8 cellular contexts compared by ENCODE assay signal in the genomic region with DNA sequence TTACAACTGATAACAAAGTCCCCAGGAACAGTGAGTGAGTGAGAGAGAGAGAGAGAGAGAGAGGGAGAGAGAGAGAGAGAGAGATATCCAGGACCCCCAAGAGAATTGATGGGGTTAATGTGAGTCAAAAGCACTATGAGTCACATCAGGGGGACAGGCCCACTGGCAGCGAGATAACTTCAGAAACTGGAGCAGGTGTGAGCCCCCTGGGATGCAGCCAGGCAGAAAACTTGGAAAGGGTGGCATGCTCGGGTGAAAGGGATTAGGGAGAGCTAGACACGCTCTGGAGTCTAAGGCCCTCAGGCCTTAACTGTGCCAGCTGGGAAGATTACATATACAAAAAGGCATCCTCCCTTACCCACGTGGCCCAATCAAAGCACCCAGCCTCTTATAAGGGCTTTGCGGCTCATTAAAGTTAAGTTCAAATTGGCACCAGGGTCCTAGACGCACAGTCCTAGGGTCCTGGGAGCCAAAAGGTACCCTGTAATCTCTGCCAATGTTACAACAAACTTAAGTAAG. TPM values are rescaled to one million over a fixed set of nuclear protein-coding genes. Genes with fewer than 3 reads are reported as not detected.
DNase-seq lines count a peak whose midpoint lies in the region; TF ChIP-seq lines count a peak whose summit lies in the region.

No MANE protein-coding gene starts in this region.

- H3K4me2 ChIP-seq in MM.1S (ENCODE audit: low read depth, low read length): peak overlapping the region; percentile 74

- intact Hi-C loops in activated CD4-positive, alpha-beta T cell treated with anti-CD3 and anti-CD28 coated beads, Interleukin-2, amount 10 ng/mL, durations not matched to agents 24 days and 14 days (cut with micrococcal nuclease): loop anchor here (2.0 kb wide), 1 partner anchor 15 kb away; no protein-coding TSS in a partner anchor

- peak overlapping the region; percentile 89 for H3K9ac ChIP-seq in MM.1S (ENCODE audit: low read length)

- peaks cover 2% of the 10 kb centered on the region for H3K36me3 Mint-ChIP-seq in activated CD4-positive, alpha-beta T cell treated with anti-CD3 and anti-CD28 coated beads, Interleukin-2, amount 10 ng/mL, durations not matched to agents 24 days and 14 days (ENCODE audit: low read depth)
- H3K36me3 Mint-ChIP-seq in nephron progenitor cell (ENCODE audit: low read depth): peaks cover 10% of the 10 kb centered on the region

- H3K4me1 ChIP-seq in MM.1S (ENCODE audit: low read length): no peaks in the 10 kb centered on the region

- no peaks in the 10 kb centered on the region for H4K20me1 ChIP-seq in MM.1S (ENCODE audit: insufficient read depth, low read length)

- no peak for TF ChIP-seq CTCF in MM.1S (IDR thresholded peaks at IDR 0.05; ENCODE audit: low read length)
- no peak for TF ChIP-seq CTCF in fibroblast of the aortic adventitia (IDR thresholded peaks at IDR 0.05; ENCODE audit: insufficient read depth, low read length)
- TF ChIP-seq CTCF in nephron progenitor cell (IDR thresholded peaks at IDR 0.05): no peak

- H3K27me3 Mint-ChIP-seq in activated CD4-positive, alpha-beta T cell treated with anti-CD3 and anti-CD28 coated beads, Interleukin-2, amount 10 ng/mL, durations not matched to agents 24 days and 14 days: no peaks in the 10 kb centered on the region
- H3K27me3 Mint-ChIP-seq in nephron progenitor cell (ENCODE audit: low read depth, poor library complexity): peaks cover 10% of the 10 kb centered on the region

- peak overlapping the region; percentile 93 for H3K4me3 Mint-ChIP-seq in activated CD4-positive, alpha-beta T cell treated with anti-CD3 and anti-CD28 coated beads, Interleukin-2, amount 10 ng/mL, durations not matched to agents 24 days and 14 days
- peak overlapping the region; percentile 86 for H3K4me3 Mint-ChIP-seq in nephron progenitor cell

- H2AFZ ChIP-seq in MM.1S (ENCODE audit: low read length): peak overlapping the region; percentile 61; the same call in 1 of the 2 replicates

- H3K4me1 Mint-ChIP-seq in activated CD4-positive, alpha-beta T cell treated with anti-CD3 and anti-CD28 coated beads, Interleukin-2, amount 10 ng/mL, durations not matched to agents 24 days and 14 days: peaks cover 21% of the 10 kb centered on the region
- peaks cover 15% of the 10 kb centered on the region for H3K4me1 Mint-ChIP-seq in nephron progenitor cell

- H3K9me2 ChIP-seq in MM.1S (replicated peaks; ENCODE audit: insufficient read depth, low read length): no peaks in the 10 kb centered on the region

- H3K27ac Mint-ChIP-seq in activated CD4-positive, alpha-beta T cell treated with anti-CD3 and anti-CD28 coated beads, Interleukin-2, amount 10 ng/mL, durations not matched to agents 24 days and 14 days: peak overlapping the region; percentile 91
- peak overlapping the region; percentile 37 for H3K27ac Mint-ChIP-seq in nephron progenitor cell

- H3K4me3 ChIP-seq in MM.1S (ENCODE audit: low read length): peak overlapping the region; percentile 82
- peak overlapping the region; percentile 75 for H3K4me3 ChIP-seq in fibroblast of the aortic adventitia (ENCODE audit: low read depth, low read length)

- H3K9me3 ChIP-seq in MM.1S (replicated peaks; ENCODE audit: insufficient read depth, low read length): no peaks in the 10 kb centered on the region

- no peaks in the 10 kb centered on the region for H3K36me3 ChIP-seq in MM.1S (replicated peaks; ENCODE audit: insufficient read depth, low read length)

- H3F3A ChIP-seq in MM.1S (ENCODE audit: insufficient read depth, low read length): no peaks in the 10 kb centered on the region

- peak overlapping the region; percentile 66; the same call in 1 of the 2 replicates for H3K27ac ChIP-seq in MM.1S (ENCODE audit: low read length)

- no peaks in the 10 kb centered on the region for H3K9me3 Mint-ChIP-seq in activated CD4-positive, alpha-beta T cell treated with anti-CD3 and anti-CD28 coated beads, Interleukin-2, amount 10 ng/mL, durations not matched to agents 24 days and 14 days
- H3K9me3 Mint-ChIP-seq in nephron progenitor cell: no peaks in the 10 kb centered on the region

- DNase-seq in activated CD4-positive, alpha-beta T cell treated with anti-CD3 and anti-CD28 coated beads, Interleukin-2, amount 10 ng/mL, durations not matched to agents 24 days and 14 days: peak; percentile 76
- no peak for DNase-seq in activated CD4-positive, alpha-beta T cell treated with anti-CD3 and anti-CD28 coated beads, Interleukin-2, amount 50 U/mL, for 1 hour
- DNase-seq in MM.1S (peak; percentile 10), fibroblast of the aortic adventitia (ENCODE audit: low read depth) (peak; percentile 80), nephron progenitor cell (peak; percentile 6), NCI-H1092 treated with DMSO at 0.1 percent for 48 hours (lab: John Stamatoyannopoulos, UW) (no peak), CD1c-positive myeloid dendritic cell (ENCODE audit: extremely low spot score) (no peak)
- DNase-seq in activated T-cell treated with anti-CD3 and anti-CD28 coated beads, Interleukin-2, amount 50 U/mL, for 48 hours: peak; percentile 38 to 48

- peaks cover 35% of the 10 kb centered on the region for H3K79me2 ChIP-seq in MM.1S (ENCODE audit: low read length)

- H3K27me3 ChIP-seq in MM.1S (replicated peaks; ENCODE audit: insufficient read depth, low read length): no peaks in the 10 kb centered on the region

RNA-seq across cellular contexts. Expression of a gene that starts 0.8 kb away (rescaled TPM):
- total RNA-seq in activated CD4-positive, alpha-beta T cell treated with anti-CD3 and anti-CD28 coated beads, Interleukin-2, amount 10 ng/mL, durations not matched to agents 24 days and 14 days: 53.3 and 54.6 TPM in 2 replicates
- total RNA-seq in fibroblast of the aortic adventitia (ENCODE audit: low replicate concordance): 52.8 and 83.0 TPM in 2 replicates

RNA-seq across cellular contexts. Expression of a gene that starts 40.7 kb away (rescaled TPM):
- total RNA-seq in activated CD4-positive, alpha-beta T cell treated with anti-CD3 and anti-CD28 coated beads, Interleukin-2, amount 10 ng/mL, durations not matched to agents 24 days and 14 days: 58.3 and 59.9 TPM in 2 replicates
- 75.7 and 450 TPM in 2 replicates for total RNA-seq in fibroblast of the aortic adventitia (ENCODE audit: low replicate concordance)

Comparison
In these comparisons a context has a peak if more than half of its experiments do, and no peak if none do; other contexts are left out.
1. DNase-seq: peak in activated CD4-positive, alpha-beta T cell treated with anti-CD3 and anti-CD28 coated beads, Interleukin-2, amount 10 ng/mL, durations not matched to agents 24 days and 14 days (single experiment), MM.1S (single experiment), activated T-cell treated with anti-CD3 and anti-CD28 coated beads, Interleukin-2, amount 50 U/mL, for 48 hours (2 of 2), fibroblast of the aortic adventitia (single experiment) and nephron progenitor cell (single experiment); none in activated CD4-positive, alpha-beta T cell treated with anti-CD3 and anti-CD28 coated beads, Interleukin-2, amount 50 U/mL, for 1 hour (single experiment), NCI-H1092 treated with DMSO at 0.1 percent for 48 hours (single experiment) and CD1c-positive myeloid dendritic cell (single experiment).